Comparison of ENCODE assay signal across 1 cellular context in the genomic region with DNA sequence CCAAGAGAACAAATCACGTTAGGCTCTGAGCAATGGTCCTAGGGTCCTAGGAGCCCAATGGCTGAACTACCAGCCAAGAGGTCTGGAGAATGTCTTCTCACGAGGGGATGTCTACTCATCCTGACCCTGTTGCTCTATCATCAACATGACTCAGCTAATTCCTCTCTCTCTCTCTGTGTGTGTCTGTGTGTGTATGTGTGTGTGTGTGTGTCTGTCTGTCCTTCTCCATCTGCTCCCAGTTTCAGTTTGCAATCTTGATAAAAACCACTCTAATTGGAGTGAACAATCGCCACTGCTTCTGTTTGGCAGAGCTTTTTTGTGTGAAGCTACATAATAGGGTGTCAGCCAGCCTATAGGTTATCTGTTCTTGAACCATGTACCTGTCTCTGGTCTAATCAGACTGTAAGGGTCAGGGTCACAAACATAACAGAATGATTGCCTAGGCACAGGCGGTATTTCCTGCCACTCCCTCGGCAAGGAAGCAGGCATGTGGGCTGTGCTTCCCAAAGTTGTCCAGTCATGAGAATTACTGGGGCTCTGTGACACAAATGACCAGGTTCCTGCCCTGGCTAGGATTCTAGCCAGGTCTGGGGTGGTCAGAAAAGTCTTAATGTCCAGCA.
TF ChIP-seq lines count a peak whose summit lies in the region.

No MANE protein-coding gene starts in this region.

TF ChIP-seq in WTC11, 78 proteins besides CTCF, POLR2A, EP300 and RAD21 (continued from another document):
- TF ChIP-seq, protein P1, sequence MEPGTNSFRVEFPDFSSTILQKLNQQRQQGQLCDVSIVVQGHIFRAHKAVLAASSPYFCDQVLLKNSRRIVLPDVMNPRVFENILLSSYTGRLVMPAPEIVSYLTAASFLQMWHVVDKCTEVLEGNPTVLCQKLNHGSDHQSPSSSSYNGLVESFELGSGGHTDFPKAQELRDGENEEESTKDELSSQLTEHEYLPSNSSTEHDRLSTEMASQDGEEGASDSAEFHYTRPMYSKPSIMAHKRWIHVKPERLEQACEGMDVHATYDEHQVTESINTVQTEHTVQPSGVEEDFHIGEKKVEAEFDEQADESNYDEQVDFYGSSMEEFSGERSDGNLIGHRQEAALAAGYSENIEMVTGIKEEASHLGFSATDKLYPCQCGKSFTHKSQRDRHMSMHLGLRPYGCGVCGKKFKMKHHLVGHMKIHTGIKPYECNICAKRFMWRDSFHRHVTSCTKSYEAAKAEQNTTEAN (CRISPR knock-in tag; IDR thresholded peaks at IDR 0.05), result no peak
- TF ChIP-seq, protein P2, sequence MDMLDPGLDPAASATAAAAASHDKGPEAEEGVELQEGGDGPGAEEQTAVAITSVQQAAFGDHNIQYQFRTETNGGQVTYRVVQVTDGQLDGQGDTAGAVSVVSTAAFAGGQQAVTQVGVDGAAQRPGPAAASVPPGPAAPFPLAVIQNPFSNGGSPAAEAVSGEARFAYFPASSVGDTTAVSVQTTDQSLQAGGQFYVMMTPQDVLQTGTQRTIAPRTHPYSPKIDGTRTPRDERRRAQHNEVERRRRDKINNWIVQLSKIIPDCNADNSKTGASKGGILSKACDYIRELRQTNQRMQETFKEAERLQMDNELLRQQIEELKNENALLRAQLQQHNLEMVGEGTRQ (CRISPR knock-in tag; IDR thresholded peaks at IDR 0.05), result no peak
- TF ChIP-seq, protein P3, sequence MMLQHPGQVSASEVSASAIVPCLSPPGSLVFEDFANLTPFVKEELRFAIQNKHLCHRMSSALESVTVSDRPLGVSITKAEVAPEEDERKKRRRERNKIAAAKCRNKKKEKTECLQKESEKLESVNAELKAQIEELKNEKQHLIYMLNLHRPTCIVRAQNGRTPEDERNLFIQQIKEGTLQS (CRISPR knock-in tag; conservative IDR thresholded peaks at IDR 0.05), result no peak
- TF ChIP-seq SMAD3 (CRISPR knock-in tag; IDR thresholded peaks at IDR 0.05; ENCODE audit: borderline replicate concordance) (no peak), CREB1 (CRISPR knock-in tag; IDR thresholded peaks at IDR 0.05) (no peak), IRF2 (CRISPR knock-in tag; IDR thresholded peaks at IDR 0.05; ENCODE audit: borderline replicate concordance, low read depth) (no peak), ZNF138 (CRISPR knock-in tag; conservative IDR thresholded peaks at IDR 0.05) (no peak)
